Comparison of ENCODE assay signal across 11 cellular contexts in genomic region chr9:69645488-69645887, GRCh38.
A peak's percentile ranks its signal among the peaks of the same experiment; 100 is the strongest.
DNase-seq lines count a peak whose midpoint lies in the region; ATAC-seq and TF ChIP-seq lines count a peak whose summit lies in the region.
"Had no signal": no experiment of that assay in that cellular context is flagged by ENCODE, and none has a peak within 500 bp of the region (broad histone marks: within the 10 kb centered on the region; RNA-seq: fewer than 3 reads in every experiment).

No MANE protein-coding gene starts in this region.

- TF ChIP-seq RAD21 in Ishikawa (IDR thresholded peaks at IDR 0.05; ENCODE audit: low read depth): no peak

- no peak for ATAC-seq in GM21367 (IDR thresholded peaks at IDR 0.05; ENCODE audit: unreplicated experiment)

- DNase-seq in NCI-H510A treated with DMSO at 0.1 percent for 48 hours (lab: John Stamatoyannopoulos, UW) (peak; percentile 95), head of caudate nucleus (peak in 41 of 42 donors; percentile 7 to 83 (median 57)), pons (ENCODE audit: low spot score) (peak; percentile 32), COLO829 (ENCODE audit: low spot score) (no peak), NCI-H524 (lab: John Stamatoyannopoulos, UW) (no peak), T-helper 1 cell (no peak)
- DNase-seq: activated CD4-positive, alpha-beta memory T cell treated with anti-CD3 and anti-CD28 coated beads, Interleukin-2, amount 10 ng/mL, durations not matched to agents 7 days and 5 days; H7; uterus had no signal

- intact Hi-C loops in head of caudate nucleus (cut with DNase I): no loop called here

- no peak for TF ChIP-seq EP300 in Ishikawa (IDR thresholded peaks at IDR 0.05; ENCODE audit: borderline replicate concordance)

TF ChIP-seq in Ishikawa, 13 proteins besides CTCF, POLR2A, EP300 and RAD21:
- TF ChIP-seq EGR1 (IDR thresholded peaks at IDR 0.05) (no peak), TEAD4 (IDR thresholded peaks at IDR 0.05) (no peak), CEBPB (IDR thresholded peaks at IDR 0.05) (no peak), YY1 (IDR thresholded peaks at IDR 0.05; ENCODE audit: low read depth) (0 out of 2 replicates have a peak, but pooled peaks have one; percentile 30), USF1 (IDR thresholded peaks at IDR 0.05) (peak; percentile 95), MAX (IDR thresholded peaks at IDR 0.05) (peak; percentile 83)

Comparison
In these comparisons a context has a peak if more than half of its experiments do, and no peak if none do; other contexts are left out.
1. DNase-seq: peak in NCI-H510A treated with DMSO at 0.1 percent for 48 hours (single experiment), head of caudate nucleus (41 of 42) and pons (single experiment); none in COLO829 (single experiment), NCI-H524 (0 of 2) and T-helper 1 cell (0 of 5).